ENCODE assay signal across 12 cellular contexts in genomic region chr18:58544616-58545337, GRCh38.
DNase-seq lines count a peak whose midpoint lies in the region; ATAC-seq, FAIRE-seq and TF ChIP-seq lines count a peak whose summit lies in the region.
"Had no signal": no experiment of that assay in that cellular context is flagged by ENCODE, and none has a peak within 500 bp of the region (broad histone marks: within the 10 kb centered on the region; RNA-seq: fewer than 3 reads in every experiment).

No MANE protein-coding gene starts in this region.

- no peaks in the 10 kb centered on the region for H3K27me3 Mint-ChIP-seq in astrocyte (ENCODE audit: low read depth, unreplicated experiment)

- no peak overlapping the region for H2AFZ ChIP-seq in astrocyte (ENCODE audit: low read depth, low read length)

- no peak overlapping the region for H3K27ac ChIP-seq in astrocyte (ENCODE audit: low read depth, low read length)
- H3K27ac ChIP-seq: neutrophil had no signal

- FAIRE-seq in astrocyte (lab: Jason Lieb, UNC), result no peak

- no peak for TF ChIP-seq CTCF in GM12865 (IDR thresholded peaks at IDR 0.05; ENCODE audit: insufficient read depth, low read depth, low read length, missing control alignments)
- no peak for TF ChIP-seq CTCF in astrocyte (IDR thresholded peaks at IDR 0.05; ENCODE audit: insufficient read depth, low read depth, low read length)

- H3K9me3 Mint-ChIP-seq in astrocyte (ENCODE audit: unreplicated experiment), result no peaks in the 10 kb centered on the region

- H4K20me1 ChIP-seq in astrocyte (ENCODE audit: insufficient read depth, low read length), result peaks cover 30% of the 10 kb centered on the region

- H3K4me3 Mint-ChIP-seq in astrocyte (ENCODE audit: unreplicated experiment), result no peak overlapping the region

- DNase-seq in GM12865 (ENCODE audit: low read depth), result peak; percentile 88
- peak; percentile 81 for DNase-seq in astrocyte (ENCODE audit: low read depth)
- no peak for DNase-seq in AG08395 (ENCODE audit: low spot score)
- DNase-seq: activated gamma-delta T cell, EL, NCI-H446 treated with DMSO at 0.1 percent for 48 hours, SW 1271 had no signal

- peaks cover 32% of the 10 kb centered on the region for H3K36me3 Mint-ChIP-seq in astrocyte (ENCODE audit: low read depth, unreplicated experiment)

- H3K4me1 ChIP-seq in astrocyte (ENCODE audit: insufficient read depth, low read length), result peaks cover 35% of the 10 kb centered on the region

- peaks cover 9% of the 10 kb centered on the region for H3K36me3 ChIP-seq in astrocyte (ENCODE audit: insufficient read depth, low read length)
- H3K36me3 ChIP-seq: neutrophil had no signal

- peaks cover 63% of the 10 kb centered on the region for H3K4me1 Mint-ChIP-seq in astrocyte (ENCODE audit: low read depth, unreplicated experiment)

- peak overlapping the region; percentile 30 for H3K4me2 ChIP-seq in astrocyte (ENCODE audit: low read length)

- ATAC-seq in GM18861 (IDR thresholded peaks at IDR 0.05; ENCODE audit: unreplicated experiment) (peak; percentile 30), HG03097 (IDR thresholded peaks at IDR 0.05; ENCODE audit: low FRiP score, unreplicated experiment) (peak; percentile 32), GM21786 (IDR thresholded peaks at IDR 0.05; ENCODE audit: unreplicated experiment) (no peak), GM19023 (IDR thresholded peaks at IDR 0.05; ENCODE audit: unreplicated experiment) (no peak)

- peaks cover 65% of the 10 kb centered on the region for H3K79me2 ChIP-seq in astrocyte (ENCODE audit: insufficient read depth, low read length)

- no peak overlapping the region for H3K9ac ChIP-seq in astrocyte (ENCODE audit: low read length)

- H3K9me3 ChIP-seq in astrocyte (ENCODE audit: insufficient read depth, low read depth, low read length), result no peaks in the 10 kb centered on the region
- H3K9me3 ChIP-seq: neutrophil had no signal

- no peak overlapping the region for H3K27ac Mint-ChIP-seq in astrocyte (ENCODE audit: unreplicated experiment)

- no peaks in the 10 kb centered on the region for H3K27me3 ChIP-seq in astrocyte (ENCODE audit: insufficient read depth, low read length)

- no peak overlapping the region for H3K4me3 ChIP-seq in GM12865 (ENCODE audit: low read depth, low read length)
- H3K4me3 ChIP-seq in astrocyte (ENCODE audit: insufficient read depth, low read depth, low read length), result no peak overlapping the region

Comparison
In these comparisons a context has a peak if more than half of its experiments do, and no peak if none do; other contexts are left out.
1. ATAC-seq: peak in GM18861 (single experiment) and HG03097 (single experiment); none in GM21786 (single experiment) and GM19023 (single experiment).